1 cellular context compared by ENCODE assay signal in the genomic region with DNA sequence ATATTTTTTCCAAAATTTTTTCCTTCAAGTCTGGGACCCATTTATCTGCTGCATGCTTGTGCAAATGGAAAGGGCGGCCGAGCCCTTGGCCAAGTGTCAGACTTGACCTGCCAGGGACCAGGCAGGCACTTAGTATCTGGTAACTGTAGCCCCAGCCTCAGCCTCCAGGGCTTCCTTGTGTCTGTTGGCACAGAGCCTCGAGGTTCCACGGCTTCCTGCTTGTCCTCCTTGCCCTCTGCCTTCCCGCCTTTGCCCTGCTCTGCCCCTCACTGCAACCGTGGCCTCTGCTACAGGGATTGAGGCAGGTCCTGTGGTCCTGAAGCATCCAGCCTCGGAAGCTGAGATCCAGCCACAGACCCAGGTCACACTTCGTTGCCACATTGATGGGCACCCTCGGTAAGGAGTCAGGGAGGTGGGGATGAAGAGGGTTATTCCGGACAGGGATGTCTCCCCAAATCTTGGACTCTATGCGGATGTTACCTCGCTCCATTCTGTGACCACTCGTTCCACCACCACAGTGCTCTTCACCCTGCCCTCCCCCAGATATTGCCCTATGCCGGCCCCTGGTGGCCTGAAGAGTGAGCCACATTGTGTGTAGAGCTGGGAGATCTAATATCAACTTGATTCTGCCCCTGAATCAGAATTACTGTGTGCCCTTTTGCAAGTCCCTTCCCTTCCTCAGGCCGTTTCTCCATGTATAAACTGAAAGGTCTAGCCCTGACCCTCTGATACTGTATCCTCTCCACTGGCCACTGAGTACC.
TF ChIP-seq lines count a peak whose summit lies in the region.

No MANE protein-coding gene starts in this region.

TF ChIP-seq in H1, 55 proteins besides CTCF, POLR2A, EP300 and RAD21:
- TF ChIP-seq TAF7 (optimal IDR thresholded peaks at IDR 0.05; ENCODE audit: borderline replicate concordance, low read depth, low read length) (no peak), JUND (IDR thresholded peaks at IDR 0.05; ENCODE audit: low read length) (peak; percentile 22; the same call in 1 of the 2 replicates), GABPA (IDR thresholded peaks at IDR 0.05; ENCODE audit: borderline replicate concordance, insufficient read depth, low read length) (no peak), SIRT6 (IDR thresholded peaks at IDR 0.05; ENCODE audit: low read length) (no peak), TAF1 (IDR thresholded peaks at IDR 0.05; ENCODE audit: low read depth, low read length) (no peak), SIX5 (IDR thresholded peaks at IDR 0.05; ENCODE audit: low read depth, low read length) (no peak)
- TF ChIP-seq, protein P1, sequence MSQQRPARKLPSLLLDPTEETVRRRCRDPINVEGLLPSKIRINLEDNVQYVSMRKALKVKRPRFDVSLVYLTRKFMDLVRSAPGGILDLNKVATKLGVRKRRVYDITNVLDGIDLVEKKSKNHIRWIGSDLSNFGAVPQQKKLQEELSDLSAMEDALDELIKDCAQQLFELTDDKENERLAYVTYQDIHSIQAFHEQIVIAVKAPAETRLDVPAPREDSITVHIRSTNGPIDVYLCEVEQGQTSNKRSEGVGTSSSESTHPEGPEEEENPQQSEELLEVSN (IDR thresholded peaks at IDR 0.05) = peak; percentile 63
